In genomic region chr10:124450783-124451057, GRCh38 we compare ENCODE assay signal across 2 cellular contexts.
TF ChIP-seq lines count a peak whose summit lies in the region.

No MANE protein-coding gene starts in this region.

TF ChIP-seq in A549, 52 proteins besides CTCF, POLR2A, EP300 and RAD21:
- no peak for TF ChIP-seq RARB (CRISPR knock-in tag; IDR thresholded peaks at IDR 0.05)
- no peak for TF ChIP-seq SREBF2 (IDR thresholded peaks at IDR 0.05)
- no peak for TF ChIP-seq NR3C1 (IDR thresholded peaks at IDR 0.05)
- TF ChIP-seq MYC (IDR thresholded peaks at IDR 0.05; ENCODE audit: borderline replicate concordance, low read length): no peak
- no peak for TF ChIP-seq RNF2 (IDR thresholded peaks at IDR 0.05; ENCODE audit: borderline replicate concordance, low read depth)
- no peak for TF ChIP-seq JUN (IDR thresholded peaks at IDR 0.05)
- no peak for TF ChIP-seq NFE2L2 (conservative IDR thresholded peaks at IDR 0.05; ENCODE audit: low read length)
- TF ChIP-seq EHMT2 (IDR thresholded peaks at IDR 0.05; ENCODE audit: low read depth): no peak
- no peak for TF ChIP-seq MAX (IDR thresholded peaks at IDR 0.05)
- no peak for TF ChIP-seq TP53 (CRISPR knock-in tag; IDR thresholded peaks at IDR 0.05)
- no peak for TF ChIP-seq HOXB13 (CRISPR knock-in tag; IDR thresholded peaks at IDR 0.05; ENCODE audit: low read depth)
- no peak for TF ChIP-seq FOXS1 (CRISPR knock-in tag; IDR thresholded peaks at IDR 0.05)

TF ChIP-seq in HCT116, 20 proteins besides CTCF, POLR2A, EP300 and RAD21:
- TF ChIP-seq SP1 (IDR thresholded peaks at IDR 0.05; ENCODE audit: low read depth): no peak
- TF ChIP-seq CEBPB (IDR thresholded peaks at IDR 0.05; ENCODE audit: low read depth): no peak
- no peak for TF ChIP-seq ATF3 (IDR thresholded peaks at IDR 0.05)
- TF ChIP-seq ZNF274 (IDR thresholded peaks at IDR 0.05; ENCODE audit: low read depth, low read length): no peak
- no peak for TF ChIP-seq EGR1 (IDR thresholded peaks at IDR 0.05; ENCODE audit: low read depth)
- TF ChIP-seq JUND (IDR thresholded peaks at IDR 0.05): no peak
- no peak for TF ChIP-seq MAX (IDR thresholded peaks at IDR 0.05)
TF ChIP-seq in HCT116: peak in this region for 0.
